Comparison of ENCODE assay signal across 2 cellular contexts in the genomic region with DNA sequence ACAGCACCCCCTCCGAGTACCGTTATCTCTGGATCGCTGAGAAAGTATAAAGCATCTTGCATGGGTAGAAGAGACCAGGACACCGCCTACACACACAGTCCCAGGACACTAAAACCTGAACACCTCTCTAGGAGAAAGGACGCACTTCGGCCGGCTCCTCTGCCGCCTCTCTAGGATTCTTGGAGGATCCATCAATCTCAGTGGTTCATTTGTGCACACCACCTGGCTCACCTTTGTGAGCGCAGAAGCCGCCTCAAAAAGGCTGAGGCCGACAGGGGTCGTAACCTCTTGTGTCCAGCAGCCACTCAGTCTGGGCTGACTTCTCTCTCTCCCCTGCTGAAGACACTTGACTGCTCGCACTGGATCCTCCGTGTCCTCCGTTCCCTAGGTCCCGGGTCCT.
TF ChIP-seq lines count a peak whose summit lies in the region.

No MANE protein-coding gene starts in this region.

TF ChIP-seq in HepG2, 621 proteins besides CTCF, POLR2A, EP300 and RAD21:
- TF ChIP-seq, protein P1, sequence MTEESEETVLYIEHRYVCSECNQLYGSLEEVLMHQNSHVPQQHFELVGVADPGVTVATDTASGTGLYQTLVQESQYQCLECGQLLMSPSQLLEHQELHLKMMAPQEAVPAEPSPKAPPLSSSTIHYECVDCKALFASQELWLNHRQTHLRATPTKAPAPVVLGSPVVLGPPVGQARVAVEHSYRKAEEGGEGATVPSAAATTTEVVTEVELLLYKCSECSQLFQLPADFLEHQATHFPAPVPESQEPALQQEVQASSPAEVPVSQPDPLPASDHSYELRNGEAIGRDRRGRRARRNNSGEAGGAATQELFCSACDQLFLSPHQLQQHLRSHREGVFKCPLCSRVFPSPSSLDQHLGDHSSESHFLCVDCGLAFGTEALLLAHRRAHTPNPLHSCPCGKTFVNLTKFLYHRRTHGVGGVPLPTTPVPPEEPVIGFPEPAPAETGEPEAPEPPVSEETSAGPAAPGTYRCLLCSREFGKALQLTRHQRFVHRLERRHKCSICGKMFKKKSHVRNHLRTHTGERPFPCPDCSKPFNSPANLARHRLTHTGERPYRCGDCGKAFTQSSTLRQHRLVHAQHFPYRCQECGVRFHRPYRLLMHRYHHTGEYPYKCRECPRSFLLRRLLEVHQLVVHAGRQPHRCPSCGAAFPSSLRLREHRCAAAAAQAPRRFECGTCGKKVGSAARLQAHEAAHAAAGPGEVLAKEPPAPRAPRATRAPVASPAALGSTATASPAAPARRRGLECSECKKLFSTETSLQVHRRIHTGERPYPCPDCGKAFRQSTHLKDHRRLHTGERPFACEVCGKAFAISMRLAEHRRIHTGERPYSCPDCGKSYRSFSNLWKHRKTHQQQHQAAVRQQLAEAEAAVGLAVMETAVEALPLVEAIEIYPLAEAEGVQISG (CRISPR knock-in tag; IDR thresholded peaks at IDR 0.05): peak; percentile 39; the same call in 1 of the 2 replicates
- no peak for TF ChIP-seq HDAC2 (CRISPR knock-in tag; IDR thresholded peaks at IDR 0.05)

TF ChIP-seq in K562, 482 proteins besides CTCF, POLR2A, EP300 and RAD21 (continues in another document):
- TF ChIP-seq YY1 (IDR thresholded peaks at IDR 0.05; ENCODE audit: borderline replicate concordance in 1 of 3, control insufficient read depth in 1 of 3, extremely low read depth in 1 of 3, insufficient read depth in 3 of 3, insufficient read length in 1 of 3, insufficient replicate concordance in 2 of 3, low read depth in 1 of 3, low read length in 2 of 3) (no peak), OTX1 (CRISPR knock-in tag; IDR thresholded peaks at IDR 0.05) (no peak), BMI1 (IDR thresholded peaks at IDR 0.05; ENCODE audit: low read length) (no peak), ZFP91 (CRISPR knock-in tag; IDR thresholded peaks at IDR 0.05) (no peak), CHCHD3 (CRISPR knock-in tag; IDR thresholded peaks at IDR 0.05) (no peak), ZNF511 (CRISPR knock-in tag; IDR thresholded peaks at IDR 0.05) (no peak), ARID4B (CRISPR knock-in tag; IDR thresholded peaks at IDR 0.05) (no peak), ZNF609 (CRISPR knock-in tag; IDR thresholded peaks at IDR 0.05; ENCODE audit: borderline replicate concordance) (no peak), SAFB (IDR thresholded peaks at IDR 0.05; ENCODE audit: borderline replicate concordance, low read depth, low read length) (no peak), MGA (IDR thresholded peaks at IDR 0.05) (no peak), THRAP3 (IDR thresholded peaks at IDR 0.05; ENCODE audit: borderline replicate concordance) (no peak), NCOA1 (IDR thresholded peaks at IDR 0.05; ENCODE audit: low read depth) (no peak), ZNF143 (CRISPR knock-in tag; IDR thresholded peaks at IDR 0.05) (no peak), MEF2D (tag; conservative IDR thresholded peaks at IDR 0.05; ENCODE audit: low read depth) (no peak)
- TF ChIP-seq, protein P2, sequence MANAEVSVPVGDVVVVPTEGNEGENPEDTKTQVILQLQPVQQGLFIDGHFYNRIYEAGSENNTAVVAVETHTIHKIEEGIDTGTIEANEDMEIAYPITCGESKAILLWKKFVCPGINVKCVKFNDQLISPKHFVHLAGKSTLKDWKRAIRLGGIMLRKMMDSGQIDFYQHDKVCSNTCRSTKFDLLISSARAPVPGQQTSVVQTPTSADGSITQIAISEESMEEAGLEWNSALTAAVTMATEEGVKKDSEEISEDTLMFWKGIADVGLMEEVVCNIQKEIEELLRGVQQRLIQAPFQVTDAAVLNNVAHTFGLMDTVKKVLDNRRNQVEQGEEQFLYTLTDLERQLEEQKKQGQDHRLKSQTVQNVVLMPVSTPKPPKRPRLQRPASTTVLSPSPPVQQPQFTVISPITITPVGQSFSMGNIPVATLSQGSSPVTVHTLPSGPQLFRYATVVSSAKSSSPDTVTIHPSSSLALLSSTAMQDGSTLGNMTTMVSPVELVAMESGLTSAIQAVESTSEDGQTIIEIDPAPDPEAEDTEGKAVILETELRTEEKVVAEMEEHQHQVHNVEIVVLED (CRISPR knock-in tag; IDR thresholded peaks at IDR 0.05): no peak
